ENCODE assay signal across 10 cellular contexts in genomic region chr1:11052839-11053757, GRCh38. TPM values are rescaled to one million over a fixed set of nuclear protein-coding genes. Genes with fewer than 3 reads are reported as not detected.
DNase-seq lines count a peak whose midpoint lies in the region; ATAC-seq and TF ChIP-seq lines count a peak whose summit lies in the region.
"Had no signal": no experiment of that assay in that cellular context is flagged by ENCODE, and none has a peak within 500 bp of the region (broad histone marks: within the 10 kb centered on the region; RNA-seq: fewer than 3 reads in every experiment).

No MANE protein-coding gene starts in this region.

- H3K36me3 ChIP-seq in brain microvascular endothelial cell (replicated peaks), result peaks cover 27% of the 10 kb centered on the region
- peaks cover 0 to 27% of the 10 kb centered on the region in 2 donors for H3K36me3 ChIP-seq in gastrocnemius medialis

- intact Hi-C loops in gastrocnemius medialis (cut with DNase I; ENCODE audit: low total_unique reads), result no loop called here

- peak; percentile 80 for DNase-seq in activated CD8-positive, alpha-beta memory T cell treated with anti-CD3 and anti-CD28 coated beads for 24 hours
- no peak for DNase-seq in activated CD8-positive, alpha-beta memory T cell treated with anti-CD3 and anti-CD28 coated beads, Interleukin-2, amount 50 U/mL, for 48 hours
- DNase-seq in NCI-H510A (lab: John Stamatoyannopoulos, UW) (peak; percentile 81), brain microvascular endothelial cell (no peak), gastrocnemius medialis (no peak), nephron progenitor cell (no peak)
- DNase-seq in stimulated activated CD4-positive, alpha-beta T cell treated with anti-CD3 and anti-CD28 coated beads, Interleukin-4, amount 100 ng/mL, for 1 hour, result peak; percentile 35
- DNase-seq: stimulated activated naive CD4-positive, alpha-beta T cell treated with Interleukin-2 at 50 U/mL for 16 hours had no signal

- in situ Hi-C loops in brain microvascular endothelial cell (cut with HindIII; ENCODE audit: low pct_ligation_motif_present, low sequenced_read_pairs) (no loop called here), gastrocnemius medialis (cut with MboI; ENCODE audit: low sequenced_read_pairs in 4 of 4) (no loop called here)

- no peak overlapping the region for H3K4me3 Mint-ChIP-seq in nephron progenitor cell
- H3K4me3 Mint-ChIP-seq: central memory CD8-positive, alpha-beta T cell had no signal

- TF ChIP-seq CTCF in brain microvascular endothelial cell (IDR thresholded peaks at IDR 0.05; ENCODE audit: low read depth, low read length, missing control alignments), result peak; percentile 9
- no peak for TF ChIP-seq CTCF in gastrocnemius medialis (IDR thresholded peaks at IDR 0.05 in 4 of 5, conservative IDR thresholded peaks at IDR 0.05 in 1 of 5)
- TF ChIP-seq CTCF in nephron progenitor cell (IDR thresholded peaks at IDR 0.05), result no peak

- no peak overlapping the region for H3K27ac ChIP-seq in brain microvascular endothelial cell
- H3K27ac ChIP-seq in gastrocnemius medialis, result no peak overlapping the region

- H3K36me3 Mint-ChIP-seq in nephron progenitor cell (ENCODE audit: low read depth), result peaks cover 10% of the 10 kb centered on the region

- no peaks in the 10 kb centered on the region for H3K4me1 Mint-ChIP-seq in nephron progenitor cell

- no peaks in the 10 kb centered on the region for H3K9me3 Mint-ChIP-seq in nephron progenitor cell
- H3K9me3 Mint-ChIP-seq: central memory CD8-positive, alpha-beta T cell had no signal

- no peaks in the 10 kb centered on the region for H3K27me3 Mint-ChIP-seq in nephron progenitor cell (ENCODE audit: low read depth, poor library complexity)
- H3K27me3 Mint-ChIP-seq: central memory CD8-positive, alpha-beta T cell had no signal

- no peak for TF ChIP-seq POLR2A in gastrocnemius medialis (IDR thresholded peaks at IDR 0.05)

- H3K9me3 ChIP-seq in gastrocnemius medialis, result no peaks in the 10 kb centered on the region

- no peaks in the 10 kb centered on the region for H3K4me1 ChIP-seq in gastrocnemius medialis

- H3K27me3 ChIP-seq in brain microvascular endothelial cell (replicated peaks), result no peaks in the 10 kb centered on the region
- H3K27me3 ChIP-seq in gastrocnemius medialis, result no peaks in the 10 kb centered on the region

- H3K4me3 ChIP-seq in brain microvascular endothelial cell (ENCODE audit: low read depth, low read length) (no peak overlapping the region), gastrocnemius medialis (no peak overlapping the region)

- no peak for ATAC-seq in gastrocnemius medialis
- ATAC-seq in GM21737 (IDR thresholded peaks at IDR 0.05; ENCODE audit: unreplicated experiment), result no peak

- no peak overlapping the region for H3K27ac Mint-ChIP-seq in nephron progenitor cell

RNA-seq across cellular contexts. Expression of gene MASP2, which starts 6.1 kb away (rescaled TPM):
- under 1 TPM in 1 of 4 donors, not detected in 3; 0.16 TPM for total RNA-seq in gastrocnemius medialis

RNA-seq across cellular contexts. Expression of gene SRM, which starts 6.7 kb away (rescaled TPM):
- total RNA-seq in gastrocnemius medialis, result 10 to 100 TPM; 32.1 to 80.3 (median 48.3) TPM

RNA-seq across cellular contexts. Expression of gene TARDBP, which starts 40.6 kb away (rescaled TPM):
- total RNA-seq in gastrocnemius medialis, result 100 to 1,000 TPM in 1 of 4 donors, 10 to 100 TPM in 3; 72.0 to 101 (median 85.5) TPM

RNA-seq across cellular contexts. Expression of gene EXOSC10, which starts 46.6 kb away (rescaled TPM):
- 10 to 100 TPM; 26.5 to 44.4 (median 40.3) TPM for total RNA-seq in gastrocnemius medialis

Comparison
In these comparisons a context has a peak if more than half of its experiments do, and no peak if none do; other contexts are left out.
1. DNase-seq: peak in activated CD8-positive, alpha-beta memory T cell treated with anti-CD3 and anti-CD28 coated beads for 24 hours (single experiment), NCI-H510A (single experiment) and stimulated activated CD4-positive, alpha-beta T cell treated with anti-CD3 and anti-CD28 coated beads, Interleukin-4, amount 100 ng/mL, for 1 hour (single experiment); none in activated CD8-positive, alpha-beta memory T cell treated with anti-CD3 and anti-CD28 coated beads, Interleukin-2, amount 50 U/mL, for 48 hours (single experiment), brain microvascular endothelial cell (single experiment), gastrocnemius medialis (0 of 2) and nephron progenitor cell (single experiment).